14 cellular contexts compared by ENCODE assay signal in the genomic region with DNA sequence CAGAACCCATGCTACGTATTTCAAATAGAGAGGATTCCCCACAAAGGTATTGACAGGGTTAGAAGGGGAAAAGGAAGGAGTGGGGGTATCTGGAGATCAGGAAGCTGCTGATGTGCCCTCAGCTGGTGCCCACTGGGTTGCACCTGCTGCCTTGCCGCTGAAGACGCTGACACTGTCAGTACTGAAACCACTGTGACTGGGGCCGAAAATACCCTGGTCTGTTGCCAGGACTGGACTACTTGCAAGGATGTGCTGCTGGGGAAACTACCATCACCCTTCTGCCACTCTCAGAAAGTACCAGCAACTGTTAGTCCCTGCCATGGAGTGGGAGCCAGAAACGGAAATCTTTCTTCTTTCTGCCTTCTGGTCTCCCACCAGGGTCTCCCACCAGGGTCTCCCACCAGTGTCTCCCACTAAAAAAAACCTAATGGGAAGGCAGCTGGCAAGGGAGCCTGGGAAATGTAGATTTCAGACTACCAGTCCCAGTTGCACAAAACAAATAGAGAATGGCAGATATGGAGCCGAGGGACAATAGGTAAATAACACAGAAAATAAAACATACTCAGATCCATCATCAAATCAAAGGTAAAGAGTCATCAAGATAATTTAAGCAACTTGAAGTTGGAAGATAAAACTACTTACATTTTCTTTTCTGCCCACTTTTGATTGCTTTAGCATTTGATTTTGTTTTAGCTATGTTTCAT.
DNase-seq lines count a peak whose midpoint lies in the region; ATAC-seq and TF ChIP-seq lines count a peak whose summit lies in the region.
"Had no signal": no experiment of that assay in that cellular context is flagged by ENCODE, and none has a peak within 500 bp of the region (broad histone marks: within the 10 kb centered on the region; RNA-seq: fewer than 3 reads in every experiment).

No MANE protein-coding gene starts in this region.

- H3K36me3 Mint-ChIP-seq in activated T-cell treated with anti-CD3 and anti-CD28 coated beads, Interleukin-2, amount 50 U/mL, for 24 hours (ENCODE audit: low read depth) = no peaks in the 10 kb centered on the region
- H3K36me3 Mint-ChIP-seq: activated naive CD8-positive, alpha-beta T cell treated with anti-CD3 and anti-CD28 coated beads, Interleukin-2, amount 10 ng/mL, durations not matched to agents 7 days and 5 days; naive B cell had no signal

- ATAC-seq in GM19467 (IDR thresholded peaks at IDR 0.05; ENCODE audit: unreplicated experiment) = peak; percentile 94
- peak; percentile 79 for ATAC-seq in HG03060 (IDR thresholded peaks at IDR 0.05; ENCODE audit: low read depth, unreplicated experiment)
- no peak for ATAC-seq in GM21737 (IDR thresholded peaks at IDR 0.05; ENCODE audit: unreplicated experiment)
- no peak for ATAC-seq in HG03139 (IDR thresholded peaks at IDR 0.05; ENCODE audit: unreplicated experiment)
- no peak for ATAC-seq in HG02970 (IDR thresholded peaks at IDR 0.05; ENCODE audit: low FRiP score, unreplicated experiment)

- no peak for TF ChIP-seq CTCF in GM12864 (IDR thresholded peaks at IDR 0.05; ENCODE audit: low read depth, low read length, missing control alignments)

- no peak overlapping the region for H3K27ac Mint-ChIP-seq in activated T-cell treated with anti-CD3 and anti-CD28 coated beads, Interleukin-2, amount 50 U/mL, for 24 hours
- H3K27ac Mint-ChIP-seq: activated naive CD8-positive, alpha-beta T cell treated with anti-CD3 and anti-CD28 coated beads, Interleukin-2, amount 10 ng/mL, durations not matched to agents 7 days and 5 days; B cell; naive B cell had no signal

- no peaks in the 10 kb centered on the region for H3K4me1 Mint-ChIP-seq in activated T-cell treated with anti-CD3 and anti-CD28 coated beads, Interleukin-2, amount 50 U/mL, for 24 hours (ENCODE audit: low read depth)
- H3K4me1 Mint-ChIP-seq: activated naive CD8-positive, alpha-beta T cell treated with anti-CD3 and anti-CD28 coated beads, Interleukin-2, amount 10 ng/mL, durations not matched to agents 7 days and 5 days; B cell; naive B cell had no signal

- H3K4me3 ChIP-seq in GM12864 (ENCODE audit: low read depth, low read length) = no peak overlapping the region

- H3K27me3 Mint-ChIP-seq in activated T-cell treated with anti-CD3 and anti-CD28 coated beads, Interleukin-2, amount 50 U/mL, for 24 hours = no peaks in the 10 kb centered on the region
- H3K27me3 Mint-ChIP-seq: activated naive CD8-positive, alpha-beta T cell treated with anti-CD3 and anti-CD28 coated beads, Interleukin-2, amount 10 ng/mL, durations not matched to agents 7 days and 5 days; B cell; naive B cell had no signal

- no peak overlapping the region for H3K4me3 Mint-ChIP-seq in activated T-cell treated with anti-CD3 and anti-CD28 coated beads, Interleukin-2, amount 50 U/mL, for 24 hours
- H3K4me3 Mint-ChIP-seq: activated naive CD8-positive, alpha-beta T cell treated with anti-CD3 and anti-CD28 coated beads, Interleukin-2, amount 10 ng/mL, durations not matched to agents 7 days and 5 days; B cell; naive B cell had no signal

- H3K9me3 Mint-ChIP-seq in activated T-cell treated with anti-CD3 and anti-CD28 coated beads, Interleukin-2, amount 50 U/mL, for 24 hours = no peaks in the 10 kb centered on the region

- DNase-seq in GM12864 (ENCODE audit: low read depth) = peak; percentile 13
- DNase-seq in NCI-H345 treated with DMSO at 0.1 percent for 48 hours (lab: John Stamatoyannopoulos, UW; ENCODE audit: unreplicated experiment) = peak; percentile 48
- no peak for DNase-seq in activated T-cell treated with anti-CD3 and anti-CD28 coated beads, Interleukin-2, amount 50 U/mL, for 24 hours
- DNase-seq: activated CD4-positive, alpha-beta T cell treated with anti-CD3 and anti-CD28 coated beads for 1 hour; activated naive CD8-positive, alpha-beta T cell treated with anti-CD3 and anti-CD28 coated beads, Interleukin-2, amount 10 ng/mL, durations not matched to agents 7 days and 5 days; effector CD8-positive, alpha-beta T cell; naive B cell; stimulated activated CD4-positive, alpha-beta T cell treated with anti-CD3 and anti-CD28 coated beads, Interleukin-15, amount 100 ng/mL, for 24 hours had no signal

Comparison
In these comparisons a context has a peak if more than half of its experiments do, and no peak if none do; other contexts are left out.
1. ATAC-seq: peak in GM19467 (single experiment) and HG03060 (single experiment); none in GM21737 (single experiment), HG03139 (single experiment) and HG02970 (single experiment).